In the genomic region with DNA sequence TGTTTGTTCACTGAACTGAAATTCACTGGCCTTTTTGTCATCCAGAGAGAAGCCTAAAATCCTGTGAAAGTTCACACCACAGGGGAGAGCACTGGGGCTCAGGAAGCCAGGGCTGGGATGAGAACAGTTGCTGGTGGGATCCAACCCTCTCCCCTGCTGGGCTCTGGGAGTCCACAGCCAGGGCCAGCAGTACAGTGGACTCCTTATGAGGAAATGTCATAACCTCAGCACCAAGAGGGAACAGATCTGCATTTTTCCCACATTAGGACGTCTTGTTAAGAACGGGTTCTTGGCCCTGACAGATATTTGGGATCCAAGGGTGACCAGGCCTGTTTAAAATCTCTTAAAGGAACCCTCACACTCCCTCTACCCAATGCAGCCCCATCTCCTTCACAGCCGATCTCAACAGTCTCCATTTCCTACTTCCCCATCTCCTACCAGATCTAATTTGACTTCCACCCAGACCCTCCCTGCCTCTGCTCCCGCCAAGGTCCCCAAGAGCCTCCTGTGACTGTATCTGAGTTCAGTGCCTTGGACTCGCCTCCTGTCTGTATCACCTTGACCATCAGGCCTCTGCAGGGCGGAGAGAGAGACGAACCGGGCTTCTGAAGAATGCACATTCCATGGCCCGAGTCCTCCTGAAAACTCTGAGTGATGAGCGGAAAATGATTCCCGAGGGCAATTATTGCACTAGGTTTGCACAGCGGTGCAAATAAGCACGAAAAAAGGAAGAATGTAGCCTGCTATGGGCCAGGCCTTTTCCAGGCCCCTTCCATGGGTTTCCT, we compare ENCODE assay signal across 23 cellular contexts.
A peak's percentile ranks its signal among the peaks of the same experiment; 100 is the strongest.
DNase-seq lines count a peak whose midpoint lies in the region; ATAC-seq and TF ChIP-seq lines count a peak whose summit lies in the region.
"Had no signal": no experiment of that assay in that cellular context is flagged by ENCODE, and none has a peak within 500 bp of the region (broad histone marks: within the 10 kb centered on the region; RNA-seq: fewer than 3 reads in every experiment).

No MANE protein-coding gene starts in this region.

- no peak overlapping the region for H3K27ac Mint-ChIP-seq in GM23338
- H3K27ac Mint-ChIP-seq: activated naive CD4-positive, alpha-beta T cell treated with anti-CD3 and anti-CD28 coated beads, Interleukin-2, amount 10 ng/mL, durations not matched to agents 7 days and 5 days had no signal

- intact Hi-C loops in left ventricle myocardium superior (cut with micrococcal nuclease), result no loop called here

- no peaks in the 10 kb centered on the region; the same call in 1 of the 2 replicates for H3K9me2 ChIP-seq in GM23338 (ENCODE audit: insufficient read depth)

- DNase-seq in left ventricle myocardium superior (no peak), trophoblast cell (peak; percentile 68 to 85), thoracic aorta (ENCODE audit: low spot score) (no peak), tibial nerve (ENCODE audit: low spot score in 2 of 2) (no peak), GM23338 (ENCODE audit: low spot score) (no peak)
- no peak for DNase-seq in stimulated activated CD4-positive, alpha-beta T cell treated with anti-CD3 and anti-CD28 coated beads, Interleukin-12 subunit alpha, Interleukin-12 subunit beta, amount 100 ng/mL, for 4 hours
- DNase-seq: activated CD4-positive, alpha-beta T cell treated with anti-CD3 and anti-CD28 coated beads, Interleukin-2, amount 50 U/mL, for 48 hours; activated CD8-positive, alpha-beta memory T cell treated with anti-CD3 and anti-CD28 coated beads, Interleukin-2, amount 50 U/mL, for 4 hours; activated naive CD4-positive, alpha-beta T cell treated with anti-CD3 and anti-CD28 coated beads, Interleukin-2, amount 10 ng/mL, durations not matched to agents 7 days and 5 days; caudate nucleus; DMS153; kidney; NCI-H1436; NCI-H2081 treated with DMSO at 0.1 percent for 48 hours; NCI-H82 had no signal

- H3K36me3 Mint-ChIP-seq in GM23338 (ENCODE audit: low read depth), result no peaks in the 10 kb centered on the region; the same call in 2 of the 3 replicates
- H3K36me3 Mint-ChIP-seq: activated naive CD4-positive, alpha-beta T cell treated with anti-CD3 and anti-CD28 coated beads, Interleukin-2, amount 10 ng/mL, durations not matched to agents 7 days and 5 days had no signal

- no peaks in the 10 kb centered on the region for H3F3A ChIP-seq in GM23338 (replicated peaks; ENCODE audit: low read depth)

- TF ChIP-seq POLR2A in tibial nerve (IDR thresholded peaks at IDR 0.05), result no peak

- H2AFZ ChIP-seq in trophoblast cell (ENCODE audit: insufficient read depth, low read length, poor library complexity), result no peak overlapping the region
- no peak overlapping the region for H2AFZ ChIP-seq in GM23338

- H3K4me1 ChIP-seq in trophoblast cell (ENCODE audit: control insufficient read depth in 1 of 2, insufficient read depth in 2 of 2, low read length in 2 of 2), result no peaks in the 10 kb centered on the region
- H3K4me1 ChIP-seq in thoracic aorta (ENCODE audit: control insufficient read depth in 1 of 2, low read depth in 2 of 2), result peaks cover 12 to 72% of the 10 kb centered on the region in 2 donors
- peaks cover 0 to 54% (median 2%) of the 10 kb centered on the region in 4 donors for H3K4me1 ChIP-seq in tibial nerve
- peaks cover 5% of the 10 kb centered on the region for H3K4me1 ChIP-seq in GM23338 (ENCODE audit: insufficient read depth)
- H3K4me1 ChIP-seq: prostate gland had no signal

- H3K27ac ChIP-seq in cingulate gyrus (ENCODE audit: low read depth, low read length) (peak overlapping the region; percentile 29), trophoblast cell (ENCODE audit: low read depth, low read length) (no peak overlapping the region), thoracic aorta (peak overlapping the region; percentile 70 to 91), tibial nerve (peak overlapping the region in 2 of 4 donors; percentile 48 to 74), GM23338 (ENCODE audit: low read depth) (no peak overlapping the region)
- H3K27ac ChIP-seq: KMS-11, prostate gland, RWPE1, SK-N-MC had no signal

- no peak overlapping the region for H4K8ac ChIP-seq in trophoblast cell (ENCODE audit: low read depth, low read length)

- H3K79me2 ChIP-seq in trophoblast cell (ENCODE audit: control insufficient read depth, insufficient read depth, low read length, poor library complexity) (no peaks in the 10 kb centered on the region), GM23338 (replicated peaks; ENCODE audit: insufficient read depth) (no peaks in the 10 kb centered on the region)

- H3K18ac ChIP-seq in trophoblast cell (ENCODE audit: low read length), result no peak overlapping the region

- no peak overlapping the region for H3K14ac ChIP-seq in trophoblast cell (ENCODE audit: low read length)

- TF ChIP-seq EP300 in tibial nerve (IDR thresholded peaks at IDR 0.05), result no peak

- H3K4me3 ChIP-seq in trophoblast cell (ENCODE audit: low read depth, low read length) (no peak overlapping the region), thoracic aorta (no peak overlapping the region), tibial nerve (no peak overlapping the region), GM23338 (no peak overlapping the region)
- H3K4me3 ChIP-seq: prostate gland, SK-N-MC had no signal

- peaks cover 8% of the 10 kb centered on the region for H3K27me3 Mint-ChIP-seq in GM23338 (ENCODE audit: insufficient read depth, low read depth, poor library complexity)

- TF ChIP-seq CTCF in thoracic aorta (IDR thresholded peaks at IDR 0.05) (no peak), tibial nerve (IDR thresholded peaks at IDR 0.05) (no peak), GM23338 (conservative IDR thresholded peaks at IDR 0.05; ENCODE audit: low read depth in 2 of 2) (no peak)

- H3K4me3 Mint-ChIP-seq in GM23338, result no peak overlapping the region
- H3K4me3 Mint-ChIP-seq: activated naive CD4-positive, alpha-beta T cell treated with anti-CD3 and anti-CD28 coated beads, Interleukin-2, amount 10 ng/mL, durations not matched to agents 7 days and 5 days; neural crest cell had no signal

- H3K9me3 ChIP-seq in trophoblast cell (ENCODE audit: insufficient read depth, low read depth, low read length) (peaks cover 2% of the 10 kb centered on the region), thoracic aorta (peaks cover 6% of the 10 kb centered on the region), tibial nerve (peaks cover 0 to 13% (median 4%) of the 10 kb centered on the region in 4 donors)
- H3K9me3 ChIP-seq: prostate gland had no signal

- H3K79me1 ChIP-seq in trophoblast cell (ENCODE audit: low read length), result no peaks in the 10 kb centered on the region

- H2AK5ac ChIP-seq in trophoblast cell (ENCODE audit: low read length), result no peak overlapping the region

- H3K4me2 ChIP-seq in trophoblast cell (ENCODE audit: low read length) (no peak overlapping the region), GM23338 (no peak overlapping the region)
- H3K4me2 ChIP-seq: KMS-11 had no signal

- WGBS in trophoblast cell (ENCODE audit: extremely low coverage, insufficient coverage, insufficient read length), result no CpG with 5 or more reads among the region's 13 CpGs
- WGBS in tibial nerve, 2 donors, result 58 to 69% methylated on average over 13 of the region's 13 CpGs

- no peak overlapping the region for H4K91ac ChIP-seq in trophoblast cell (ENCODE audit: low read depth, low read length)

- H3K27me3 ChIP-seq in trophoblast cell (ENCODE audit: insufficient read depth, low read length), result no peaks in the 10 kb centered on the region
- H3K27me3 ChIP-seq in thoracic aorta (replicated peaks; ENCODE audit: insufficient read depth), result no peaks in the 10 kb centered on the region
- no peaks in the 10 kb centered on the region for H3K27me3 ChIP-seq in tibial nerve
- H3K27me3 ChIP-seq in GM23338 (ENCODE audit: insufficient read depth), result no peaks in the 10 kb centered on the region

- H4K12ac ChIP-seq in trophoblast cell (ENCODE audit: low read depth, low read length), result no peak overlapping the region

- no peak overlapping the region for H2BK120ac ChIP-seq in trophoblast cell (ENCODE audit: insufficient read depth, low read length, poor library complexity)

- no peaks in the 10 kb centered on the region for H4K20me1 ChIP-seq in GM23338 (replicated peaks; ENCODE audit: insufficient read depth)

- no peak overlapping the region for H3K23ac ChIP-seq in trophoblast cell (ENCODE audit: low read length)

- no peak overlapping the region for H3K4ac ChIP-seq in trophoblast cell (ENCODE audit: low read depth, low read length)

- H3K9ac ChIP-seq in trophoblast cell (ENCODE audit: low read length), result no peak overlapping the region
- H3K9ac ChIP-seq: KMS-11 had no signal

- H3K36me3 ChIP-seq in trophoblast cell (ENCODE audit: control insufficient read depth in 1 of 2, insufficient read depth in 2 of 2, low read length in 2 of 2) (no peaks in the 10 kb centered on the region), thoracic aorta (no peaks in the 10 kb centered on the region), tibial nerve (no peaks in the 10 kb centered on the region), GM23338 (ENCODE audit: insufficient read depth) (no peaks in the 10 kb centered on the region)
- H3K36me3 ChIP-seq: prostate gland had no signal

- H3K9me3 Mint-ChIP-seq in GM23338, result peaks cover 5% of the 10 kb centered on the region; the same call in 1 of the 3 replicates

- H2BK12ac ChIP-seq in trophoblast cell (ENCODE audit: low read length), result no peak overlapping the region

- H2BK5ac ChIP-seq in trophoblast cell (ENCODE audit: low read depth, low read length, poor library complexity), result no peak overlapping the region

- ATAC-seq in left ventricle myocardium superior, result peak; percentile 85
- ATAC-seq in thoracic aorta (ENCODE audit: insufficient number of reproducible peaks, low FRiP score, low read depth), result peak; percentile 48
- ATAC-seq in HG02970 (IDR thresholded peaks at IDR 0.05; ENCODE audit: low FRiP score, unreplicated experiment), result no peak
- ATAC-seq in GM23338, result no peak
- ATAC-seq: activated CD4-positive, CD25-positive, alpha-beta regulatory T cell treated with anti-CD3 and anti-CD28 coated beads, Interleukin-2, amount 50 U/mL, for 24 hours had no signal

- H3K4me1 Mint-ChIP-seq in GM23338, result peaks cover 12% of the 10 kb centered on the region
- H3K4me1 Mint-ChIP-seq: activated naive CD4-positive, alpha-beta T cell treated with anti-CD3 and anti-CD28 coated beads, Interleukin-2, amount 10 ng/mL, durations not matched to agents 7 days and 5 days had no signal

TF ChIP-seq in GM23338, 12 proteins besides CTCF, POLR2A, EP300 and RAD21:
- no peak for TF ChIP-seq EZH2phosphoT487 (IDR thresholded peaks at IDR 0.05; ENCODE audit: unreplicated experiment)
- no peak for TF ChIP-seq ZNF331 (CRISPR knock-in tag; IDR thresholded peaks at IDR 0.05; ENCODE audit: low read depth)

Comparison
In these comparisons a context has a peak if more than half of its experiments do, and no peak if none do; other contexts are left out.
1. H3K27ac ChIP-seq: peak in cingulate gyrus (single experiment) and thoracic aorta (2 of 2); none in trophoblast cell (single experiment) and GM23338 (single experiment).
2. ATAC-seq: peak in left ventricle myocardium superior (single experiment) and thoracic aorta (single experiment); none in HG02970 (single experiment) and GM23338 (single experiment).
3. DNase-seq: peak in trophoblast cell (2 of 2); none in left ventricle myocardium superior (single experiment), thoracic aorta (single experiment), tibial nerve (0 of 2), stimulated activated CD4-positive, alpha-beta T cell treated with anti-CD3 and anti-CD28 coated beads, Interleukin-12 subunit alpha, Interleukin-12 subunit beta, amount 100 ng/mL, for 4 hours (single experiment) and GM23338 (single experiment).